Comparison of ENCODE assay signal across 1 cellular context in the genomic region with DNA sequence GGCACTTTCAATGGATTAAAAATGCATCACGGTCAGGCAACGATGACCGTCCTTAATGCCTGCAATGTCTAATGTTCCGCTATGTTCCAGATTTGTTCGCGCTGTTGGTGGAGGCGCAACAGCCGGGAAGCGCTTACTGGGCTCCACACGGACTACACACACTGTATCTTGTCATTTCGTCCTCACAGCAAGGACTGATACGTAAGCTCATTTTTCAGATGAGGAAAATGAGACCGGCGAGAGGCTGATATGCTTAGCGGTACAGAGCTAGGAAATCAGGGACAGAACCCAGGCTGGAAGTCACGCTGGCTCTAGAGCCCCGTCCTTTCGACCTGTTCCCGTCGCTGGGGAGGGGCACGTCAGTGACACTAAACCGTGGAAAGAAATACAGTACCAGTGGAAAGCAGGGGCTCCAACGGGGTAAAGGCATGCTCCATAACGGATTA.
TF ChIP-seq lines count a peak whose summit lies in the region.

No MANE protein-coding gene starts in this region.

TF ChIP-seq in H1, 55 proteins besides CTCF, POLR2A, EP300 and RAD21 (continued from another document):
- TF ChIP-seq, protein P1, sequence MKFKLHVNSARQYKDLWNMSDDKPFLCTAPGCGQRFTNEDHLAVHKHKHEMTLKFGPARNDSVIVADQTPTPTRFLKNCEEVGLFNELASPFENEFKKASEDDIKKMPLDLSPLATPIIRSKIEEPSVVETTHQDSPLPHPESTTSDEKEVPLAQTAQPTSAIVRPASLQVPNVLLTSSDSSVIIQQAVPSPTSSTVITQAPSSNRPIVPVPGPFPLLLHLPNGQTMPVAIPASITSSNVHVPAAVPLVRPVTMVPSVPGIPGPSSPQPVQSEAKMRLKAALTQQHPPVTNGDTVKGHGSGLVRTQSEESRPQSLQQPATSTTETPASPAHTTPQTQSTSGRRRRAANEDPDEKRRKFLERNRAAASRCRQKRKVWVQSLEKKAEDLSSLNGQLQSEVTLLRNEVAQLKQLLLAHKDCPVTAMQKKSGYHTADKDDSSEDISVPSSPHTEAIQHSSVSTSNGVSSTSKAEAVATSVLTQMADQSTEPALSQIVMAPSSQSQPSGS (IDR thresholded peaks at IDR 0.05; ENCODE audit: low read length), result no peak
- TF ChIP-seq, protein P2, sequence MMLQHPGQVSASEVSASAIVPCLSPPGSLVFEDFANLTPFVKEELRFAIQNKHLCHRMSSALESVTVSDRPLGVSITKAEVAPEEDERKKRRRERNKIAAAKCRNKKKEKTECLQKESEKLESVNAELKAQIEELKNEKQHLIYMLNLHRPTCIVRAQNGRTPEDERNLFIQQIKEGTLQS (IDR thresholded peaks at IDR 0.05; ENCODE audit: insufficient read depth, low read depth, low read length), result no peak
- TF ChIP-seq PHF8 (conservative IDR thresholded peaks at IDR 0.05; ENCODE audit: low read depth, low read length) (no peak), YY1 (IDR thresholded peaks at IDR 0.05; ENCODE audit: low read depth, low read length) (no peak), CTBP2 (IDR thresholded peaks at IDR 0.05; ENCODE audit: borderline replicate concordance, insufficient read depth, insufficient read length, low read length) (no peak), MAFK (IDR thresholded peaks at IDR 0.05; ENCODE audit: low read depth, low read length) (no peak)
